Comparison of ENCODE assay signal across 1 cellular context in genomic region chr1:115665319-115665718, GRCh38.
TF ChIP-seq lines count a peak whose summit lies in the region.

No MANE protein-coding gene starts in this region.

TF ChIP-seq in IMR-90, 13 proteins besides CTCF, POLR2A, EP300 and RAD21:
- TF ChIP-seq ELK1 (IDR thresholded peaks at IDR 0.05; ENCODE audit: borderline replicate concordance, low read depth, low read length) = no peak
- no peak for TF ChIP-seq SMC3 (IDR thresholded peaks at IDR 0.05; ENCODE audit: low read depth, low read length)
- no peak for TF ChIP-seq USF2 (IDR thresholded peaks at IDR 0.05; ENCODE audit: low read depth, low read length)
- TF ChIP-seq FOS (IDR thresholded peaks at IDR 0.05; ENCODE audit: low read depth, low read length) = no peak
- TF ChIP-seq CEBPB (IDR thresholded peaks at IDR 0.05; ENCODE audit: low read depth, low read length) = no peak
- no peak for TF ChIP-seq BHLHE40 (IDR thresholded peaks at IDR 0.05; ENCODE audit: low read depth, low read length)
- TF ChIP-seq MAZ (IDR thresholded peaks at IDR 0.05; ENCODE audit: borderline replicate concordance, low read depth, low read length) = no peak
